ENCODE assay signal across 7 cellular contexts in genomic region chr3:190790185-190790584, GRCh38.
"Had no signal": no experiment of that assay in that cellular context is flagged by ENCODE, and none has a peak within 500 bp of the region (broad histone marks: within the 10 kb centered on the region; RNA-seq: fewer than 3 reads in every experiment).

No MANE protein-coding gene starts in this region.

- H3K9me3 Mint-ChIP-seq: IgD-negative memory B cell had no signal

- H3K4me3 Mint-ChIP-seq: IgD-negative memory B cell had no signal

- H3K4me1 Mint-ChIP-seq: IgD-negative memory B cell had no signal

- H3K27ac Mint-ChIP-seq: IgD-negative memory B cell had no signal

- H3K36me3 Mint-ChIP-seq: IgD-negative memory B cell had no signal

- FAIRE-seq: HepG2, HTR-8/SVneo, K562 had no signal

- ATAC-seq: HepG2, K562 had no signal

- H3K4me3 ChIP-seq: K562 had no signal

- DNase-seq: IMR-90, KBM-7 had no signal

- H3K27ac ChIP-seq: HL-60 had no signal
